ENCODE assay signal across 1 cellular context in genomic region chr11:2888266-2888968, GRCh38.
TF ChIP-seq lines count a peak whose summit lies in the region.

No MANE protein-coding gene starts in this region.

TF ChIP-seq in HepG2, 621 proteins besides CTCF, POLR2A, EP300 and RAD21 (continued from another document):
- TF ChIP-seq ATF3 (CRISPR knock-in tag; IDR thresholded peaks at IDR 0.05) = no peak
- peak; percentile 61 for TF ChIP-seq TEAD3 (CRISPR knock-in tag; optimal IDR thresholded peaks at IDR 0.05; ENCODE audit: borderline replicate concordance)
- TF ChIP-seq UBTF (CRISPR knock-in tag; IDR thresholded peaks at IDR 0.05) = peak; percentile 43; the same call in 1 of the 2 replicates
